In genomic region chr5:136453986-136454758, GRCh38 we compare ENCODE assay signal across 28 cellular contexts.
"Had no signal": no experiment of that assay in that cellular context is flagged by ENCODE, and none has a peak within 500 bp of the region (broad histone marks: within the 10 kb centered on the region; RNA-seq: fewer than 3 reads in every experiment).

No MANE protein-coding gene starts in this region.

- H3K36me3 Mint-ChIP-seq: immature natural killer cell; naive thymus-derived CD4-positive, alpha-beta T cell; natural killer cell treated with Interleukin-12 subunit alpha and Interleukin-12 subunit beta and Interleukin-15 and Interleukin-18, amount 100 ng/mL, for 72 hours; stimulated activated naive B cell treated with anti-CD40 and anti-IgM and Interleukin-4, amounts not matched to agents 10 μg/mL and 1 μg/mL and 100 μg/mL, for 72 hours had no signal

- H3K4me3 ChIP-seq: left lung, lower lobe of right lung, mucosa of descending colon, ovary, right atrium auricular region, skin epidermis, stomach, testis, thyroid gland, transverse colon, uterus had no signal

- H3K9me3 ChIP-seq: mucosa of descending colon, ovary, right atrium auricular region, testis, thyroid gland, transverse colon, uterus had no signal

- H3K36me3 ChIP-seq: left lung, lower lobe of right lung, ovary, right atrium auricular region, stomach, thyroid gland, transverse colon, uterus had no signal

- FAIRE-seq: islet of Langerhans had no signal

- H3K4me1 ChIP-seq: left lung, lower lobe of right lung, right atrium auricular region, stomach, testis, thyroid gland, transverse colon, uterus had no signal

- ATAC-seq: left colon; left lung; lower lobe of right lung; mucosa of descending colon; naive thymus-derived CD4-positive, alpha-beta T cell; natural killer cell treated with Interleukin-12 subunit alpha and Interleukin-12 subunit beta and Interleukin-15 and Interleukin-18, amount 100 ng/mL, for 72 hours; sciatic nerve; stimulated activated naive B cell treated with anti-CD40 and anti-IgM and Interleukin-4, amounts not matched to agents 10 μg/mL and 1 μg/mL and 100 μg/mL, for 72 hours; stimulated activated naive CD8-positive, alpha-beta T cell treated with anti-CD3 and anti-CD28 coated beads, Interleukin-15, Interleukin-2, amounts not matched to agents 100 U/mL and 50 U/mL, for 24 hours had no signal

- H3K27me3 ChIP-seq: left lung, ovary, right atrium auricular region, stomach, testis, thyroid gland, transverse colon, uterus had no signal

- H3K27ac ChIP-seq: left lung, lower lobe of right lung, ovary, right atrium auricular region, skin epidermis, stomach, testis, thyroid gland, transverse colon, uterus had no signal

- DNase-seq: hypothalamus; immature natural killer cell; kidney; left colon; left lung; lower lobe of right lung; mammary epithelial cell; midbrain; mucosa of descending colon; naive thymus-derived CD4-positive, alpha-beta T cell; ovary; stimulated activated CD4-positive, alpha-beta T cell treated with anti-CD3 and anti-CD28 coated beads, Interleukin-12 subunit alpha, Interleukin-12 subunit beta, amount 100 ng/mL, for 4 hours; stimulated activated CD4-positive, alpha-beta T cell treated with anti-CD3 and anti-CD28 coated beads, Interleukin-15, amount 100 ng/mL, for 24 hours; stimulated activated CD4-positive, alpha-beta T cell treated with anti-CD3 and anti-CD28 coated beads, Interleukin-2, amount 100 ng/mL, for 24 hours; stimulated activated CD4-positive, alpha-beta T cell treated with anti-CD3 and anti-CD28 coated beads, Interleukin-4, amount 100 ng/mL, for 1 hour; stimulated activated naive B cell treated with anti-CD40 and anti-IgM and Interleukin-4, amounts not matched to agents 10 μg/mL and 1 μg/mL and 100 μg/mL, for 72 hours; stimulated activated naive CD8-positive, alpha-beta T cell treated with anti-CD3 and anti-CD28 coated beads, Interleukin-15, Interleukin-2, amounts not matched to agents 100 U/mL and 50 U/mL, for 24 hours; stomach; testis; thyroid gland; transverse colon; uterus had no signal

- H3K27ac Mint-ChIP-seq: immature natural killer cell; naive thymus-derived CD4-positive, alpha-beta T cell; natural killer cell treated with Interleukin-12 subunit alpha and Interleukin-12 subunit beta and Interleukin-15 and Interleukin-18, amount 100 ng/mL, for 72 hours; progenitor cell of endocrine pancreas; stimulated activated naive B cell treated with anti-CD40 and anti-IgM and Interleukin-4, amounts not matched to agents 10 μg/mL and 1 μg/mL and 100 μg/mL, for 72 hours had no signal

- H3K4me1 Mint-ChIP-seq: immature natural killer cell; stimulated activated naive B cell treated with anti-CD40 and anti-IgM and Interleukin-4, amounts not matched to agents 10 μg/mL and 1 μg/mL and 100 μg/mL, for 72 hours had no signal

- H3K4me3 Mint-ChIP-seq: immature natural killer cell; naive thymus-derived CD4-positive, alpha-beta T cell; natural killer cell treated with Interleukin-12 subunit alpha and Interleukin-12 subunit beta and Interleukin-15 and Interleukin-18, amount 100 ng/mL, for 72 hours; stimulated activated naive B cell treated with anti-CD40 and anti-IgM and Interleukin-4, amounts not matched to agents 10 μg/mL and 1 μg/mL and 100 μg/mL, for 72 hours had no signal

- H3K9me3 Mint-ChIP-seq: stimulated activated naive B cell treated with anti-CD40 and anti-IgM and Interleukin-4, amounts not matched to agents 10 μg/mL and 1 μg/mL and 100 μg/mL, for 72 hours had no signal

- H3K27me3 Mint-ChIP-seq: naive thymus-derived CD4-positive, alpha-beta T cell; natural killer cell treated with Interleukin-12 subunit alpha and Interleukin-12 subunit beta and Interleukin-15 and Interleukin-18, amount 100 ng/mL, for 72 hours; progenitor cell of endocrine pancreas; stimulated activated naive B cell treated with anti-CD40 and anti-IgM and Interleukin-4, amounts not matched to agents 10 μg/mL and 1 μg/mL and 100 μg/mL, for 72 hours had no signal
